Comparison of ENCODE assay signal across 9 cellular contexts in the genomic region with DNA sequence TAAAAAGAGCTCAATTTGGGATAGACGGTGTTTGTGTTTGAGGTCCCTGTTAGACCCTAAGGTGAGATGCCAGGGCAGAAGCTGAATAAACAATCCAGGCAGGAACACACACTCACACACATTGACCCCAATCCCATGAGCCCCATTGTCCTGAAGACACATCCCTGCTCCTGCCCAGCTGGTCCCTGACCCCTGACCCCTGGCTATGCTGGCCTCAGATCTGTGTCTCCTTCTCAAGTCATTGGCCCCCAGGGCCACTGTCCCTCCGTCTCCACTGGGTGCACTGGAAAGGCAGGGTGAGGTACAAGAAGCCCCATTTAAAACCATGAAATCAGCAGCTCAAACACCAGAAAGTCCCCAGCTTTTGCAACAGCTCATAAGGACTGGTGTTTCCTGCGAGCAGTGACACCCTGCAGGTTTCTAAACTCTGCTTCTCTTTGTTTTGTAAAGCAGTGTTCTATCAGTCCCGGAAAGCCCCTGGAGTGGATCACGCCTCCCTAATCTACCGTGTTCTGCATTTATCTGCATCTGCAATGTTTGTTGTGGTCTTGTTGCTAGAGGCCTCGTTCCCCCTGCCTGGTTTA. TPM values are rescaled to one million over a fixed set of nuclear protein-coding genes. Genes with fewer than 3 reads are reported as not detected.
DNase-seq lines count a peak whose midpoint lies in the region; ATAC-seq, FAIRE-seq and TF ChIP-seq lines count a peak whose summit lies in the region.
"Had no signal": no experiment of that assay in that cellular context is flagged by ENCODE, and none has a peak within 500 bp of the region (broad histone marks: within the 10 kb centered on the region; RNA-seq: fewer than 3 reads in every experiment).

No MANE protein-coding gene starts in this region.

- H3K4me1 ChIP-seq in endothelial cell of umbilical vein (ENCODE audit: control insufficient read depth, extremely low read depth, insufficient read depth, low read length) (peaks cover 28% of the 10 kb centered on the region), prostate gland (replicated peaks) (no peaks in the 10 kb centered on the region)

- H3K36me3 ChIP-seq in endothelial cell of umbilical vein (ENCODE audit: control insufficient read depth in 2 of 2, extremely low read depth in 1 of 2, insufficient read depth in 2 of 2, low read length in 2 of 2) (no peaks in the 10 kb centered on the region), prostate gland (no peaks in the 10 kb centered on the region)
- H3K36me3 ChIP-seq: thoracic aorta had no signal

- H3K9me3 ChIP-seq in endothelial cell of umbilical vein (replicated peaks; ENCODE audit: control insufficient read depth, insufficient read depth, low read length) (no peaks in the 10 kb centered on the region), prostate gland (no peaks in the 10 kb centered on the region)
- H3K9me3 ChIP-seq: thoracic aorta had no signal

- H3K4me3 ChIP-seq in endothelial cell of umbilical vein (replicated peaks in 1 of 3; ENCODE audit: insufficient read depth in 1 of 3, low read depth in 1 of 3, low read length in 3 of 3) (no peak overlapping the region), prostate gland (no peak overlapping the region)

- POLR2A ChIA-PET in endothelial cell of umbilical vein (lab: Charles Lee): interaction anchor here (0.8 to 1.0 kb wide), 2 partner anchors 42 to 74 kb away, joined by 4 read pairs; no protein-coding TSS in a partner anchor

- no TSS peak for BruUV-seq in endothelial cell of umbilical vein (replicated peaks; lab: Mats Ljungman, UMichigan)

- H3K9me1 ChIP-seq in endothelial cell of umbilical vein (replicated peaks; ENCODE audit: control insufficient read depth, extremely low read depth, insufficient read depth, low read length): no peaks in the 10 kb centered on the region

- H3K27me3 ChIP-seq in endothelial cell of umbilical vein (ENCODE audit: control insufficient read depth in 2 of 2, insufficient read depth in 2 of 2, low read length in 2 of 2): no peaks in the 10 kb centered on the region
- H3K27me3 ChIP-seq in prostate gland (replicated peaks; ENCODE audit: insufficient read depth): no peaks in the 10 kb centered on the region

- ATAC-seq in HG03039 (IDR thresholded peaks at IDR 0.05; ENCODE audit: unreplicated experiment): peak; percentile 38
- ATAC-seq in HG02884 (IDR thresholded peaks at IDR 0.05; ENCODE audit: unreplicated experiment): no peak

- 38% methylated on average over 7 of the region's 7 CpGs for WGBS in prostate gland

- peak overlapping the region; percentile 59 for H2AFZ ChIP-seq in endothelial cell of umbilical vein (ENCODE audit: low read depth, low read length)

- no peaks in the 10 kb centered on the region for H3K79me2 ChIP-seq in endothelial cell of umbilical vein (ENCODE audit: control insufficient read depth, insufficient read depth, low read length)

- TF ChIP-seq POLR2A in GM12891 (IDR thresholded peaks at IDR 0.05; ENCODE audit: low read depth, low read length) (peak; percentile 56; the same call in 1 of the 2 replicates), endothelial cell of umbilical vein (IDR thresholded peaks at IDR 0.05; ENCODE audit: low read depth, low read length) (no peak), prostate gland (IDR thresholded peaks at IDR 0.05) (no peak)

- TF ChIP-seq CTCF in endothelial cell of umbilical vein (IDR thresholded peaks at IDR 0.05; ENCODE audit: extremely low read depth in 1 of 2, insufficient read depth in 1 of 2, low read depth in 1 of 2, low read length in 2 of 2): no peak
- TF ChIP-seq CTCF in prostate gland (IDR thresholded peaks at IDR 0.05): no peak

- intact Hi-C loops in endothelial cell of umbilical vein (cut with micrococcal nuclease): loop anchor here (1.0 kb wide), 1 partner anchor 72 kb away; no protein-coding TSS in a partner anchor
- intact Hi-C loops in prostate gland (cut with DNase I): no loop called here

- H3K27ac ChIP-seq in endothelial cell of umbilical vein (ENCODE audit: insufficient read depth, low read depth, low read length) (peak overlapping the region; percentile 69), prostate gland (no peak overlapping the region)

- dilution Hi-C loops in endothelial cell of umbilical vein (cut with MboI; ENCODE audit: extremely low pct_ligation_motif_present, low sequenced_read_pairs): no loop called here

- CTCF ChIA-PET in endothelial cell of umbilical vein (lab: Charles Lee): interaction anchor here (0.6 to 10.9 kb wide), 15 partner anchors 9 to 222 kb away, joined by 3 to 223 read pairs (median 5); no protein-coding TSS in a partner anchor

- peak overlapping the region; percentile 11 for H3K9ac ChIP-seq in endothelial cell of umbilical vein (replicated peaks; ENCODE audit: extremely low read depth, insufficient read depth, low read length)

- DNase-seq in GM12891 (ENCODE audit: insufficient read length, low spot score) (peak; percentile 58), endothelial cell of umbilical vein (ENCODE audit: low read depth, low spot score) (peak; percentile 83), prostate gland (ENCODE audit: low spot score) (no peak), anterior cingulate cortex (lab: John Stamatoyannopoulos, UW) (no peak)
- DNase-seq in activated CD4-positive, alpha-beta T cell treated with anti-CD3 and anti-CD28 coated beads for 4 hours: peak; percentile 44 to 57
- peak; percentile 60 for DNase-seq in stimulated activated CD4-positive, alpha-beta T cell treated with anti-CD3 and anti-CD28 coated beads, Interleukin-1b, Interleukin-23, amount 100 ng/mL, for 48 hours

- peak; percentile 86 for FAIRE-seq in GM12891 (lab: Jason Lieb, UNC)
- peak; percentile 76 for FAIRE-seq in endothelial cell of umbilical vein (lab: Jason Lieb, UNC)

- H4K20me1 ChIP-seq in endothelial cell of umbilical vein (replicated peaks; ENCODE audit: control insufficient read depth, extremely low read depth, insufficient read depth, low read length): no peaks in the 10 kb centered on the region

- no peak overlapping the region for H3K4me2 ChIP-seq in endothelial cell of umbilical vein (ENCODE audit: insufficient read depth, low read length)

TF ChIP-seq in GM12891, 5 proteins besides CTCF, POLR2A, EP300 and RAD21:
- TF ChIP-seq PAX5 (IDR thresholded peaks at IDR 0.05; ENCODE audit: insufficient read depth, low read length, severe bottlenecking) (no peak), TAF1 (IDR thresholded peaks at IDR 0.05; ENCODE audit: low read depth, low read length) (no peak), POLR2AphosphoS5 (IDR thresholded peaks at IDR 0.05; ENCODE audit: low read depth, low read length) (no peak), SPI1 (IDR thresholded peaks at IDR 0.05; ENCODE audit: low read depth, low read length) (peak; percentile 39; the same call in 1 of the 2 replicates), POU2F2 (IDR thresholded peaks at IDR 0.05; ENCODE audit: low read depth, low read length) (no peak)

TF ChIP-seq in endothelial cell of umbilical vein, 7 proteins besides CTCF, POLR2A, EP300 and RAD21 (continues in another document):
- TF ChIP-seq JUN (IDR thresholded peaks at IDR 0.05; ENCODE audit: borderline replicate concordance, insufficient read depth, insufficient read length, low read depth) (peak; percentile 14), GATA2 (IDR thresholded peaks at IDR 0.05; ENCODE audit: insufficient read depth, insufficient read length, low read depth, low read length) (no peak), FOS (IDR thresholded peaks at IDR 0.05; ENCODE audit: borderline replicate concordance, insufficient read depth, low read length) (no peak), POLR2AphosphoS5 (IDR thresholded peaks at IDR 0.05; ENCODE audit: insufficient read depth, low read depth, low read length) (peak; percentile 42), MYC (IDR thresholded peaks at IDR 0.05; ENCODE audit: low read depth, low read length) (no peak)
- TF ChIP-seq, protein P1, sequence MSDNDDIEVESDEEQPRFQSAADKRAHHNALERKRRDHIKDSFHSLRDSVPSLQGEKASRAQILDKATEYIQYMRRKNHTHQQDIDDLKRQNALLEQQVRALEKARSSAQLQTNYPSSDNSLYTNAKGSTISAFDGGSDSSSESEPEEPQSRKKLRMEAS (IDR thresholded peaks at IDR 0.05; ENCODE audit: insufficient read depth, insufficient read length): no peak

RNA-seq across cellular contexts. Expression of a gene that starts 18.0 kb away (rescaled TPM):
- 0.15 TPM for polyA plus RNA-seq in GM12891 (2012; ENCODE audit: low read depth, missing spikeins)
- not detected in 2 replicates for total RNA-seq in endothelial cell of umbilical vein
- polyA plus RNA-seq in endothelial cell of umbilical vein: not detected in 2 replicates
- polyA plus RNA-seq in endothelial cell of umbilical vein (2011; cell fraction: cytosol; rRNA removed): not detected in 2 replicates
- not detected in 2 replicates for polyA plus RNA-seq in endothelial cell of umbilical vein (2011; cell fraction: nucleus; rRNA removed)
- not detected in 2 replicates for polyA plus RNA-seq in endothelial cell of umbilical vein (2012)
- not detected in 2 replicates for polyA minus RNA-seq in endothelial cell of umbilical vein
- not detected for polyA minus RNA-seq in endothelial cell of umbilical vein (2011; cell fraction: cytosol; rRNA and poly(A)+ RNA removed)
- polyA minus RNA-seq in endothelial cell of umbilical vein (2011; cell fraction: nucleus; rRNA and poly(A)+ RNA removed): not detected in 2 replicates
- under 1 TPM in 1 of 2 donors, not detected in 1; 0.41 TPM for total RNA-seq in prostate gland

RNA-seq across cellular contexts. Expression of a gene that starts 46.6 kb away (rescaled TPM):
- 0.59 TPM for polyA plus RNA-seq in GM12891 (2012; ENCODE audit: low read depth, missing spikeins)
- total RNA-seq in endothelial cell of umbilical vein (10.2 and 14.0 TPM in 2 replicates), prostate gland (1 to 10 TPM in 1 of 2 donors, under 1 TPM in 1; 0.50 to 9.4 TPM)
- polyA plus RNA-seq in endothelial cell of umbilical vein: 12.5 and 13.7 TPM in 2 replicates
- 6.0 and 9.9 TPM in 2 replicates for polyA plus RNA-seq in endothelial cell of umbilical vein (2011; cell fraction: cytosol; rRNA removed)
- 18.4 and 19.4 TPM in 2 replicates for polyA plus RNA-seq in endothelial cell of umbilical vein (2011; cell fraction: nucleus; rRNA removed)
- 6.9 and 12.8 TPM in 2 replicates for polyA plus RNA-seq in endothelial cell of umbilical vein (2012)
- 3.4 and 4.3 TPM in 2 replicates for polyA minus RNA-seq in endothelial cell of umbilical vein
- not detected for polyA minus RNA-seq in endothelial cell of umbilical vein (2011; cell fraction: cytosol; rRNA and poly(A)+ RNA removed)
- polyA minus RNA-seq in endothelial cell of umbilical vein (2011; cell fraction: nucleus; rRNA and poly(A)+ RNA removed): 2.1 and 5.3 TPM in 2 replicates

RNA-seq across cellular contexts. Expression of a gene that starts 52.6 kb away (rescaled TPM):
- polyA plus RNA-seq in GM12891 (2012; ENCODE audit: low read depth, missing spikeins): not detected
- total RNA-seq in endothelial cell of umbilical vein: not detected in 2 replicates
- 0.14 and 0.18 TPM in 2 replicates for polyA plus RNA-seq in endothelial cell of umbilical vein
- 0.17 and 0.18 TPM in 2 replicates for polyA plus RNA-seq in endothelial cell of umbilical vein (2011; cell fraction: cytosol; rRNA removed)
- polyA plus RNA-seq in endothelial cell of umbilical vein (2011; cell fraction: nucleus; rRNA removed): 0.17 and 0.25 TPM in 2 replicates
- polyA plus RNA-seq in endothelial cell of umbilical vein (2012): not detected in 2 replicates
- not detected in 2 replicates for polyA minus RNA-seq in endothelial cell of umbilical vein
- polyA minus RNA-seq in endothelial cell of umbilical vein (2011; cell fraction: cytosol; rRNA and poly(A)+ RNA removed): not detected
- not detected in 2 replicates for polyA minus RNA-seq in endothelial cell of umbilical vein (2011; cell fraction: nucleus; rRNA and poly(A)+ RNA removed)
- total RNA-seq in prostate gland: 1 to 10 TPM in 1 of 2 donors, under 1 TPM in 1; 0.55 to 5.7 TPM

Comparison
In these comparisons a context has a peak if more than half of its experiments do, and no peak if none do; other contexts are left out.
1. DNase-seq: peak in GM12891 (single experiment), activated CD4-positive, alpha-beta T cell treated with anti-CD3 and anti-CD28 coated beads for 4 hours (2 of 2), endothelial cell of umbilical vein (single experiment) and stimulated activated CD4-positive, alpha-beta T cell treated with anti-CD3 and anti-CD28 coated beads, Interleukin-1b, Interleukin-23, amount 100 ng/mL, for 48 hours (single experiment); none in prostate gland (single experiment) and anterior cingulate cortex (0 of 58).